In genomic region chr4:164892018-164892417, GRCh38 we compare ENCODE assay signal across 16 cellular contexts. TPM values are rescaled to one million over a fixed set of nuclear protein-coding genes. Genes with fewer than 3 reads are reported as not detected.
A peak's percentile ranks its signal among the peaks of the same experiment; 100 is the strongest.
DNase-seq lines count a peak whose midpoint lies in the region; ATAC-seq and FAIRE-seq lines count a peak whose summit lies in the region.
"Had no signal": no experiment of that assay in that cellular context is flagged by ENCODE, and none has a peak within 500 bp of the region (broad histone marks: within the 10 kb centered on the region; RNA-seq: fewer than 3 reads in every experiment).

No MANE protein-coding gene starts in this region.

- ATAC-seq in GM18508 (IDR thresholded peaks at IDR 0.05; ENCODE audit: insufficient read depth, unreplicated experiment) (peak; percentile 92), GM21390 (IDR thresholded peaks at IDR 0.05; ENCODE audit: unreplicated experiment) (peak; percentile 92), HG02943 (IDR thresholded peaks at IDR 0.05; ENCODE audit: low read depth, unreplicated experiment) (peak; percentile 79), HG03571 (IDR thresholded peaks at IDR 0.05; ENCODE audit: unreplicated experiment) (peak; percentile 92)

- no peaks in the 10 kb centered on the region for H3K4me1 ChIP-seq in small intestine (ENCODE audit: control insufficient read depth in 2 of 2, insufficient read depth in 1 of 2, low read depth in 1 of 2, low read length in 1 of 2)
- H3K4me1 ChIP-seq: BE2C, thyroid gland had no signal

- no peaks in the 10 kb centered on the region for H3K9me3 ChIP-seq in small intestine (ENCODE audit: control insufficient read depth, low read depth)
- H3K9me3 ChIP-seq: BE2C, HAP-1, SJSA1, thyroid gland had no signal

- no peak overlapping the region for H3K27ac ChIP-seq in small intestine (ENCODE audit: low read depth in 1 of 2, low read length in 1 of 2)
- H3K27ac ChIP-seq: SJSA1, thyroid gland had no signal

- FAIRE-seq in small intestine (lab: Jason Lieb, UNC) = no peak

- DNase-seq in activated CD4-positive, alpha-beta T cell treated with anti-CD3 and anti-CD28 coated beads for 48 hours = no peak
- DNase-seq in small intestine = no peak
- DNase-seq in NOMO-1 (lab: John Stamatoyannopoulos, UW; ENCODE audit: unreplicated experiment in 2 of 2) = no peak
- no peak for DNase-seq in NCI-H2171 treated with DMSO at 0.1 percent for 48 hours (lab: John Stamatoyannopoulos, UW)
- DNase-seq: activated CD4-positive, alpha-beta T cell treated with anti-CD3 and anti-CD28 coated beads for 1 hour; activated naive CD4-positive, alpha-beta T cell treated with anti-CD3 and anti-CD28 coated beads for 36 hours; BE2C; GF-D8; NCI-H524 treated with DMSO at 0.1 percent for 48 hours had no signal

- 55 to 67% (median 55%) methylated on average over 3 of the region's 3 CpGs for WGBS in small intestine, 3 donors

- no peak overlapping the region for H3K4me3 ChIP-seq in small intestine (ENCODE audit: low read depth in 1 of 2, low read length in 2 of 2)
- H3K4me3 ChIP-seq: HAP-1, SJSA1, thyroid gland had no signal

- no peaks in the 10 kb centered on the region for H3K27me3 ChIP-seq in small intestine (ENCODE audit: control insufficient read depth in 2 of 2, insufficient read depth in 2 of 2, low read length in 2 of 2)
- H3K27me3 ChIP-seq: SJSA1, thyroid gland had no signal

- H3K36me3 ChIP-seq in small intestine (ENCODE audit: control insufficient read depth in 2 of 2, insufficient read depth in 2 of 2, low read length in 2 of 2) = no peaks in the 10 kb centered on the region
- H3K36me3 ChIP-seq: BE2C, HAP-1, thyroid gland had no signal

RNA-seq across cellular contexts. Expression of gene APELA, which starts 15.0 kb away (rescaled TPM):
- polyA plus RNA-seq in small intestine = not detected
